Comparison of ENCODE assay signal across 33 cellular contexts in the genomic region with DNA sequence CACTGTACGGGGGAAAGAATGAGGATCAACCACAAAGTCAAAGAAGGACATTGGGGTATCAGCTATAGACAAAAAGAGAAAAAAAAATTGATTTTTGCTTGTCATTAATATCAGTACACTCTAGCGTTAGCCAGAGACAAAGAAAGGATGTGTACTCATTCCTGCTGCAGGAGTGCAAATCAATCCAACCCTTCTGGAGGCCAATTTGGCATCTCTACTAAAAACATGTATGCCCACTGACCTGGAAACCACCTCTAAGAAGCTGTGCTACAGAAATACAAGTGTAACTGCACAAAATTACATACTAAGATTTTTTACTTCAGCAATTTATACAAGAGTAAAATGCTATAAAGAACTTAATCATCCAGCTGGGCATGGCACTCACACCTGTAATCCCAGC. TPM values are rescaled to one million over a fixed set of nuclear protein-coding genes. Genes with fewer than 3 reads are reported as not detected.
"Had no signal": no experiment of that assay in that cellular context is flagged by ENCODE, and none has a peak within 500 bp of the region (broad histone marks: within the 10 kb centered on the region; RNA-seq: fewer than 3 reads in every experiment).

No MANE protein-coding gene starts in this region.

- H3K4me3 Mint-ChIP-seq: activated B cell treated with CpG ODN at 0.5 μM for 24 hours; activated CD4-positive, alpha-beta memory T cell treated with anti-CD3 and anti-CD28 coated beads for 36 hours; activated CD8-positive, alpha-beta memory T cell treated with anti-CD3 and anti-CD28 coated beads, Interleukin-2, amount 10 ng/mL, durations not matched to agents 7 days and 5 days; activated CD8-positive, alpha-beta T cell treated with anti-CD3 and anti-CD28 coated beads, Interleukin-2, amount 10 ng/mL, durations not matched to agents 7 days and 5 days; activated naive CD4-positive, alpha-beta T cell treated with anti-CD3 and anti-CD28 coated beads for 36 hours; activated naive CD4-positive, alpha-beta T cell treated with anti-CD3 and anti-CD28 coated beads, Interleukin-2, amount 50 U/mL, for 24 hours; activated naive CD8-positive, alpha-beta T cell treated with anti-CD3 and anti-CD28 coated beads for 36 hours; activated naive CD8-positive, alpha-beta T cell treated with anti-CD3 and anti-CD28 coated beads, Interleukin-2, amount 50 U/mL, for 24 hours; activated T-helper 1 cell treated with anti-CD3 and anti-CD28 coated beads, Interleukin-12 subunit alpha, Interleukin-12 subunit beta, Interleukin-2, Interleukin-4 antibody, amounts not matched to agents 30 ng/mL and 10 ng/mL and 1 ng/mL, durations not matched to agents 14 hours and 24 hours and 36 hours; central memory CD8-positive, alpha-beta T cell; dendritic cell treated with granulocyte-macrophage colony-stimulating factor and Interleukin-4, amounts not matched to agents 40 ng/mL and 50 ng/mL, for 4 days; T-helper 17 cell; T-helper 2 cell treated with Interferon-gamma antibody and Interleukin-4, amounts not matched to agents 5 μg/mL and 100 μg/mL, for 36 hours had no signal

- H3K27ac Mint-ChIP-seq: activated B cell treated with CpG ODN at 0.5 μM for 24 hours; activated CD4-positive, alpha-beta memory T cell treated with anti-CD3 and anti-CD28 coated beads for 36 hours; activated CD8-positive, alpha-beta memory T cell treated with anti-CD3 and anti-CD28 coated beads, Interleukin-2, amount 10 ng/mL, durations not matched to agents 7 days and 5 days; activated CD8-positive, alpha-beta T cell treated with anti-CD3 and anti-CD28 coated beads, Interleukin-2, amount 10 ng/mL, durations not matched to agents 7 days and 5 days; activated naive CD4-positive, alpha-beta T cell treated with anti-CD3 and anti-CD28 coated beads for 36 hours; activated naive CD4-positive, alpha-beta T cell treated with anti-CD3 and anti-CD28 coated beads, Interleukin-2, amount 50 U/mL, for 24 hours; activated naive CD8-positive, alpha-beta T cell treated with anti-CD3 and anti-CD28 coated beads for 36 hours; activated naive CD8-positive, alpha-beta T cell treated with anti-CD3 and anti-CD28 coated beads, Interleukin-2, amount 50 U/mL, for 24 hours; activated T-helper 1 cell treated with anti-CD3 and anti-CD28 coated beads, Interleukin-12 subunit alpha, Interleukin-12 subunit beta, Interleukin-2, Interleukin-4 antibody, amounts not matched to agents 30 ng/mL and 10 ng/mL and 1 ng/mL, durations not matched to agents 14 hours and 24 hours and 36 hours; activated T-helper 2 cell treated with anti-CD3 and anti-CD28 coated beads, Interferon-gamma antibody, Interleukin-2, Interleukin-4, amounts not matched to agents 10 μg/mL and 5 μg/mL and 100 μg/mL, durations not matched to agents 14 hours and 24 hours and 36 hours; dendritic cell treated with granulocyte-macrophage colony-stimulating factor and Interleukin-4, amounts not matched to agents 40 ng/mL and 50 ng/mL, for 4 days; T-helper 17 cell; T-helper 2 cell treated with Interferon-gamma antibody and Interleukin-4, amounts not matched to agents 5 μg/mL and 100 μg/mL, for 36 hours had no signal

- DNase-seq: activated B cell treated with CpG ODN at 0.5 μM for 24 hours; activated CD4-positive, alpha-beta memory T cell treated with anti-CD3 and anti-CD28 coated beads for 36 hours; activated CD4-positive, alpha-beta T cell treated with anti-CD3 and anti-CD28 coated beads for 48 hours; activated CD8-positive, alpha-beta memory T cell treated with anti-CD3 and anti-CD28 coated beads, Interleukin-2, amount 10 ng/mL, durations not matched to agents 7 days and 5 days; activated CD8-positive, alpha-beta memory T cell treated with anti-CD3 and anti-CD28 coated beads, Interleukin-2, amount 50 U/mL, for 4 hours; activated CD8-positive, alpha-beta T cell treated with anti-CD3 and anti-CD28 coated beads, Interleukin-2, amount 10 ng/mL, durations not matched to agents 7 days and 5 days; activated effector memory CD4-positive, alpha-beta T cell treated with anti-CD3 and anti-CD28 coated beads, Interleukin-2, amount 50 U/mL, for 16 hours; activated naive CD4-positive, alpha-beta T cell treated with anti-CD3 and anti-CD28 coated beads for 36 hours; activated naive CD8-positive, alpha-beta T cell treated with anti-CD3 and anti-CD28 coated beads for 36 hours; activated naive CD8-positive, alpha-beta T cell treated with anti-CD3 and anti-CD28 coated beads, Interleukin-2, amount 50 U/mL, for 24 hours; activated T-cell treated with anti-CD3 and anti-CD28 coated beads, Interleukin-2, amount 50 U/mL, for 1 hour; activated T-cell treated with anti-CD3 and anti-CD28 coated beads, Interleukin-2, amount 50 U/mL, for 48 hours; adrenal gland; brain microvascular endothelial cell; effector CD4-positive, alpha-beta T cell; foreskin fibroblast; head of caudate nucleus; T-helper 1 cell; T-helper 17 cell; T1000; WERI-Rb-1 had no signal

- H3K4me1 ChIP-seq: adrenal gland, ascending aorta had no signal

- H3K4me3 ChIP-seq: adrenal gland, ascending aorta, coronary artery had no signal

- H3K9me3 Mint-ChIP-seq: activated B cell treated with CpG ODN at 0.5 μM for 24 hours; activated CD4-positive, alpha-beta memory T cell treated with anti-CD3 and anti-CD28 coated beads for 36 hours; activated naive CD4-positive, alpha-beta T cell treated with anti-CD3 and anti-CD28 coated beads for 36 hours; activated naive CD4-positive, alpha-beta T cell treated with anti-CD3 and anti-CD28 coated beads, Interleukin-2, amount 50 U/mL, for 24 hours; activated naive CD8-positive, alpha-beta T cell treated with anti-CD3 and anti-CD28 coated beads for 36 hours; activated naive CD8-positive, alpha-beta T cell treated with anti-CD3 and anti-CD28 coated beads, Interleukin-2, amount 50 U/mL, for 24 hours; activated T-helper 1 cell treated with anti-CD3 and anti-CD28 coated beads, Interleukin-12 subunit alpha, Interleukin-12 subunit beta, Interleukin-2, Interleukin-4 antibody, amounts not matched to agents 30 ng/mL and 10 ng/mL and 1 ng/mL, durations not matched to agents 14 hours and 24 hours and 36 hours; activated T-helper 2 cell treated with anti-CD3 and anti-CD28 coated beads, Interferon-gamma antibody, Interleukin-2, Interleukin-4, amounts not matched to agents 10 μg/mL and 5 μg/mL and 100 μg/mL, durations not matched to agents 14 hours and 24 hours and 36 hours; central memory CD8-positive, alpha-beta T cell; dendritic cell treated with granulocyte-macrophage colony-stimulating factor and Interleukin-4, amounts not matched to agents 40 ng/mL and 50 ng/mL, for 4 days; T-helper 2 cell treated with Interferon-gamma antibody and Interleukin-4, amounts not matched to agents 5 μg/mL and 100 μg/mL, for 36 hours had no signal

- H3K27me3 Mint-ChIP-seq: activated B cell treated with CpG ODN at 0.5 μM for 24 hours; activated CD4-positive, alpha-beta memory T cell treated with anti-CD3 and anti-CD28 coated beads for 36 hours; activated CD8-positive, alpha-beta memory T cell treated with anti-CD3 and anti-CD28 coated beads, Interleukin-2, amount 10 ng/mL, durations not matched to agents 7 days and 5 days; activated naive CD4-positive, alpha-beta T cell treated with anti-CD3 and anti-CD28 coated beads, Interleukin-2, amount 50 U/mL, for 24 hours; activated naive CD8-positive, alpha-beta T cell treated with anti-CD3 and anti-CD28 coated beads for 36 hours; activated naive CD8-positive, alpha-beta T cell treated with anti-CD3 and anti-CD28 coated beads, Interleukin-2, amount 50 U/mL, for 24 hours; central memory CD8-positive, alpha-beta T cell; dendritic cell treated with granulocyte-macrophage colony-stimulating factor and Interleukin-4, amounts not matched to agents 40 ng/mL and 50 ng/mL, for 4 days; T-helper 17 cell had no signal

- FAIRE-seq: bronchial epithelial cell, endometrium, frontal cortex had no signal

- H3K4me1 Mint-ChIP-seq: activated B cell treated with CpG ODN at 0.5 μM for 24 hours; activated CD8-positive, alpha-beta memory T cell treated with anti-CD3 and anti-CD28 coated beads, Interleukin-2, amount 10 ng/mL, durations not matched to agents 7 days and 5 days; activated naive CD4-positive, alpha-beta T cell treated with anti-CD3 and anti-CD28 coated beads, Interleukin-2, amount 50 U/mL, for 24 hours; central memory CD8-positive, alpha-beta T cell; T-helper 17 cell had no signal

- H3K9me3 ChIP-seq: adrenal gland, ascending aorta had no signal

- H3K27ac ChIP-seq: adrenal gland, ascending aorta, brain microvascular endothelial cell, coronary artery, WERI-Rb-1 had no signal

- H3K27me3 ChIP-seq: adrenal gland, ascending aorta, brain microvascular endothelial cell had no signal

RNA-seq across cellular contexts. Expression of a gene that starts 27.5 kb away (rescaled TPM):
- total RNA-seq: activated B cell treated with CpG ODN at 0.5 μM for 24 hours; activated CD4-positive, alpha-beta memory T cell treated with anti-CD3 and anti-CD28 coated beads for 36 hours; activated CD8-positive, alpha-beta memory T cell treated with anti-CD3 and anti-CD28 coated beads for 36 hours; activated CD8-positive, alpha-beta memory T cell treated with anti-CD3 and anti-CD28 coated beads, Interleukin-2, amount 10 ng/mL, durations not matched to agents 7 days and 5 days; activated CD8-positive, alpha-beta T cell treated with anti-CD3 and anti-CD28 coated beads, Interleukin-2, amount 10 ng/mL, durations not matched to agents 7 days and 5 days; activated naive CD4-positive, alpha-beta T cell treated with anti-CD3 and anti-CD28 coated beads for 36 hours; activated naive CD8-positive, alpha-beta T cell treated with anti-CD3 and anti-CD28 coated beads for 36 hours; activated T-helper 1 cell treated with anti-CD3 and anti-CD28 coated beads, Interleukin-12 subunit alpha, Interleukin-12 subunit beta, Interleukin-2, Interleukin-4 antibody, amounts not matched to agents 30 ng/mL and 10 ng/mL and 1 ng/mL, durations not matched to agents 14 hours and 24 hours and 36 hours; activated T-helper 2 cell treated with anti-CD3 and anti-CD28 coated beads, Interferon-gamma antibody, Interleukin-2, Interleukin-4, amounts not matched to agents 10 μg/mL and 5 μg/mL and 100 μg/mL, durations not matched to agents 14 hours and 24 hours and 36 hours; T-helper 17 cell had no signal
